1 cellular context compared by ENCODE assay signal in the genomic region with DNA sequence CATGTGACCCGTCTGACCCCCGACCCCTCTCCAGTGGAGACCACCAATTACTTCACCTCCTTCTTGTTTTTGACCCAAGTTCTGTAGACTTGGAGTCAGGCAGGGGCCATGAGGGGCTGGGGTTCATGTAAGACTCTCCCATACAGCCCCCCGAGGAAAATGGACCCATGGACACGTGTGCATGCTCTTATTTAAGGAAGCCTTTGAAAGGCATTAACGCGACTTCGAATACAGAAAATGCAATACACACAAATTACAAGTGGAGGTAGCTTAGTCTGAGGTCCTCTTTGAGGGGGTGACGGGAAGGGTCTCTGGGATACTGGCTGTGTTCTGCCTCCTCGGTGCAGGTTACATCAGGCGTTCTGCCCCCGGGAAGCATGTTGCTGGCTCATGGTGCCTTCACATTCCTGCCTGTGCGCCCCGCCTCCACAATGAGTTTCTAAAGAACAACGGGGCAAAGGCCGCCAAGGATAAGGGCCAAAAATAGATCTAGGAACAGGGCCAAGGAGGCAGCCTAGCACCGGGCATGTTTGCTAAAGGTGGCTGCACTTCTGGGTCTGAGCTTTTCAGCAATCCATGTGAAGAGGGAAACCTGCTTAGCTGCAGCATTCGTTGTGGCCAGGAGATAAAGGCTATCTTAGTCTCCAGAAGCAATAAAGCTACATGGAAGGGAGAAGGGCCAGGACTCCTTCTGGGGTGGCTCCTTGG.
TF ChIP-seq lines count a peak whose summit lies in the region.

No MANE protein-coding gene starts in this region.

TF ChIP-seq in K562, 482 proteins besides CTCF, POLR2A, EP300 and RAD21 (continued from another document):
- TF ChIP-seq, protein P1, sequence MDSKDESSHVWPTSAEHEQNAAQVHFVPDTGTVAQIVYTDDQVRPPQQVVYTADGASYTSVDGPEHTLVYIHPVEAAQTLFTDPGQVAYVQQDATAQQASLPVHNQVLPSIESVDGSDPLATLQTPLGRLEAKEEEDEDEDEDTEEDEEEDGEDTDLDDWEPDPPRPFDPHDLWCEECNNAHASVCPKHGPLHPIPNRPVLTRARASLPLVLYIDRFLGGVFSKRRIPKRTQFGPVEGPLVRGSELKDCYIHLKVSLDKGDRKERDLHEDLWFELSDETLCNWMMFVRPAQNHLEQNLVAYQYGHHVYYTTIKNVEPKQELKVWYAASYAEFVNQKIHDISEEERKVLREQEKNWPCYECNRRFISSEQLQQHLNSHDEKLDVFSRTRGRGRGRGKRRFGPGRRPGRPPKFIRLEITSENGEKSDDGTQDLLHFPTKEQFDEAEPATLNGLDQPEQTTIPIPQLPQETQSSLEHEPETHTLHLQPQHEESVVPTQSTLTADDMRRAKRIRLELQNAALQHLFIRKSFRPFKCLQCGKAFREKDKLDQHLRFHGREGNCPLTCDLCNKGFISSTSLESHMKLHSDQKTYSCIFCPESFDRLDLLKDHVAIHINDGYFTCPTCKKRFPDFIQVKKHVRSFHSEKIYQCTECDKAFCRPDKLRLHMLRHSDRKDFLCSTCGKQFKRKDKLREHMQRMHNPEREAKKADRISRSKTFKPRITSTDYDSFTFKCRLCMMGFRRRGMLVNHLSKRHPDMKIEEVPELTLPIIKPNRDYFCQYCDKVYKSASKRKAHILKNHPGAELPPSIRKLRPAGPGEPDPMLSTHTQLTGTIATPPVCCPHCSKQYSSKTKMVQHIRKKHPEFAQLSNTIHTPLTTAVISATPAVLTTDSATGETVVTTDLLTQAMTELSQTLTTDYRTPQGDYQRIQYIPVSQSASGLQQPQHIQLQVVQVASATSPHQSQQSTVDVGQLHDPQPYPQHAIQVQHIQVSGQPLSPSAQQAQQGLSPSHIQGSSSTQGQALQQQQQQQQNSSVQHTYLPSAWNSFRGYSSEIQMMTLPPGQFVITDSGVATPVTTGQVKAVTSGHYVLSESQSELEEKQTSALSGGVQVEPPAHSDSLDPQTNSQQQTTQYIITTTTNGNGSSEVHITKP (IDR thresholded peaks at IDR 0.05; ENCODE audit: partially characterized antibody), result no peak
- TF ChIP-seq ASH1L (IDR thresholded peaks at IDR 0.05; ENCODE audit: borderline replicate concordance, low read depth, partially characterized antibody) (no peak), CBFA2T3 (IDR thresholded peaks at IDR 0.05) (peak; percentile 96), RHOXF2B (CRISPR knock-in tag; conservative IDR thresholded peaks at IDR 0.05) (no peak), HNRNPL (IDR thresholded peaks at IDR 0.05; ENCODE audit: low read depth, low read length) (no peak), STAT5A (IDR thresholded peaks at IDR 0.05; ENCODE audit: borderline replicate concordance, low read length) (peak; percentile 78), CBX8 (IDR thresholded peaks at IDR 0.05; ENCODE audit: borderline replicate concordance, extremely low read depth, low read depth, low read length, poor library complexity, severe bottlenecking) (no peak), FOXM1 (IDR thresholded peaks at IDR 0.05; ENCODE audit: low read depth) (peak; percentile 82), FOXM1 (CRISPR knock-in tag; IDR thresholded peaks at IDR 0.05; ENCODE audit: low read depth) (no peak), CREM (IDR thresholded peaks at IDR 0.05; ENCODE audit: low read depth) (peak; percentile 38; the same call in 1 of the 2 replicates), KAT8 (IDR thresholded peaks at IDR 0.05; ENCODE audit: low read depth) (no peak), PTBP1 (IDR thresholded peaks at IDR 0.05; ENCODE audit: low read depth, low read length) (no peak), RBM15 (IDR thresholded peaks at IDR 0.05; ENCODE audit: insufficient read depth, low read length) (no peak), HDAC8 (tag; IDR thresholded peaks at IDR 0.05) (no peak), ZSCAN32 (CRISPR knock-in tag; IDR thresholded peaks at IDR 0.05) (no peak), PHF21A (IDR thresholded peaks at IDR 0.05; ENCODE audit: borderline replicate concordance, low read depth) (no peak)
- TF ChIP-seq, protein P2, sequence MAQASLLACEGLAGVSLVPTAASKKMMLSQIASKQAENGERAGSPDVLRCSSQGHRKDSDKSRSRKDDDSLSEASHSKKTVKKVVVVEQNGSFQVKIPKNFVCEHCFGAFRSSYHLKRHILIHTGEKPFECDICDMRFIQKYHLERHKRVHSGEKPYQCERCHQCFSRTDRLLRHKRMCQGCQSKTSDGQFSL (CRISPR knock-in tag; IDR thresholded peaks at IDR 0.05), result no peak
- TF ChIP-seq, protein P2 (tag; IDR thresholded peaks at IDR 0.05), result no peak
